14 cellular contexts compared by ENCODE assay signal in the genomic region with DNA sequence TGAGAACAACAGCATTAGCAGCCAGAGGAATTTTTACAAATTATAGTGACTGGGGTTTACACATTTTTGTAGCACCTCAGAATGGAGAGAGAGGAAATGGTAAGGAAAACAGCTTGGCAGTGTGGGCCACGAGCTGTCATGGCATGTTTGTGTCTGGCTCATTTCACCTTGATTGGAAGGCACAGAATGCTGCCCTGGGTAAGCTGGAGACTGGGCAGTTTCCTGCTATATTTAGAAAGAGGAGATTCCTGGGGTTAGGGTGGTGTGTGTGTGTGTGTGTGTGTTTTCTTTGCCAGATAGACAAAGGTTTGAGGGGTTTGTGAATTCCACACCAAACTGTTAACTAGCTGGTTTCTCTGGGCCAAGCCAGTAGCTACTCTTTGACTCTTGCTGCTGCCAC. TPM values are rescaled to one million over a fixed set of nuclear protein-coding genes. Genes with fewer than 3 reads are reported as not detected.
DNase-seq lines count a peak whose midpoint lies in the region; ATAC-seq and TF ChIP-seq lines count a peak whose summit lies in the region.
"Had no signal": no experiment of that assay in that cellular context is flagged by ENCODE, and none has a peak within 500 bp of the region (broad histone marks: within the 10 kb centered on the region; RNA-seq: fewer than 3 reads in every experiment).

No MANE protein-coding gene starts in this region.

- TF ChIP-seq POLR2A in esophagus muscularis mucosa (IDR thresholded peaks at IDR 0.05; ENCODE audit: low read depth) (no peak), esophagus squamous epithelium (IDR thresholded peaks at IDR 0.05) (no peak)

- H3K27me3 ChIP-seq in CD4-positive, CD25-positive, alpha-beta regulatory T cell (ENCODE audit: control insufficient read depth, insufficient read depth, low read length): no peaks in the 10 kb centered on the region
- H3K27me3 ChIP-seq in esophagus muscularis mucosa (no peaks in the 10 kb centered on the region), esophagus squamous epithelium (no peaks in the 10 kb centered on the region)
- H3K27me3 ChIP-seq: right lobe of liver had no signal

- H3K36me3 Mint-ChIP-seq in CD4-positive, CD25-positive, alpha-beta regulatory T cell: no peaks in the 10 kb centered on the region
- no peaks in the 10 kb centered on the region for H3K36me3 Mint-ChIP-seq in nephron progenitor cell (ENCODE audit: low read depth)
- peaks cover 2% of the 10 kb centered on the region for H3K36me3 Mint-ChIP-seq in T-helper 17 cell (ENCODE audit: low read depth)
- H3K36me3 Mint-ChIP-seq: CD4-positive, alpha-beta memory T cell had no signal

- WGBS in esophagus muscularis mucosa: 19% methylated on average over 1 of the region's 1 CpG
- 10 to 13% methylated on average over 1 of the region's 1 CpG for WGBS in esophagus squamous epithelium, 2 donors

- H3K4me1 Mint-ChIP-seq in CD4-positive, CD25-positive, alpha-beta regulatory T cell: peaks cover 7 to 29% (median 24%) of the 10 kb centered on the region in 4 donors
- H3K4me1 Mint-ChIP-seq in nephron progenitor cell: peaks cover 50% of the 10 kb centered on the region
- peaks cover 31% of the 10 kb centered on the region for H3K4me1 Mint-ChIP-seq in T-helper 17 cell

- no peaks in the 10 kb centered on the region for H3K27me3 Mint-ChIP-seq in CD4-positive, CD25-positive, alpha-beta regulatory T cell
- H3K27me3 Mint-ChIP-seq in nephron progenitor cell (ENCODE audit: low read depth, poor library complexity) (no peaks in the 10 kb centered on the region), T-helper 17 cell (peaks cover 20% of the 10 kb centered on the region)
- H3K27me3 Mint-ChIP-seq: CD4-positive, alpha-beta memory T cell had no signal

- no peak for ATAC-seq in CD4-positive, CD25-positive, alpha-beta regulatory T cell (ENCODE audit: low read depth in 2 of 2)
- ATAC-seq in T-helper 17 cell: no peak
- ATAC-seq: activated T-cell treated with anti-CD3 and anti-CD28 coated beads, Interleukin-2, amount 50 U/mL, for 72 hours had no signal

- H3K27ac ChIP-seq in CD4-positive, CD25-positive, alpha-beta regulatory T cell (ENCODE audit: insufficient read depth, low read length, poor library complexity, severe bottlenecking): no peak overlapping the region
- H3K27ac ChIP-seq in esophagus muscularis mucosa (replicated peaks in 1 of 4): peak overlapping the region; percentile 58 to 72 (median 65)
- H3K27ac ChIP-seq in esophagus squamous epithelium: peak overlapping the region in 1 of 4 donors; percentile 36
- H3K27ac ChIP-seq: KMS-11, right lobe of liver had no signal

- no peak overlapping the region for H3K4me3 ChIP-seq in CD4-positive, CD25-positive, alpha-beta regulatory T cell (ENCODE audit: low read depth, low read length)
- no peak overlapping the region for H3K4me3 ChIP-seq in esophagus muscularis mucosa
- H3K4me3 ChIP-seq in esophagus squamous epithelium: no peak overlapping the region
- H3K4me3 ChIP-seq: right lobe of liver had no signal

- H3K9me3 Mint-ChIP-seq in CD4-positive, CD25-positive, alpha-beta regulatory T cell: peaks cover 0 to 1% (median 0%) of the 10 kb centered on the region in 7 donors
- no peaks in the 10 kb centered on the region for H3K9me3 Mint-ChIP-seq in nephron progenitor cell
- H3K9me3 Mint-ChIP-seq: activated T-cell treated with anti-CD3 and anti-CD28 coated beads, Interleukin-2, amount 50 U/mL, for 72 hours; CD4-positive, alpha-beta memory T cell; T-helper 1 cell treated with Interleukin-12 subunit alpha and Interleukin-12 subunit beta and Interleukin-4 antibody, amounts not matched to agents 30 μg/mL and 1 μg/mL, for 36 hours had no signal

- H3K9me3 ChIP-seq in CD4-positive, CD25-positive, alpha-beta regulatory T cell (ENCODE audit: control insufficient read depth in 2 of 2, low read length in 2 of 2): no peaks in the 10 kb centered on the region
- no peaks in the 10 kb centered on the region for H3K9me3 ChIP-seq in esophagus muscularis mucosa
- H3K9me3 ChIP-seq in T-helper 17 cell (ENCODE audit: control insufficient read depth, low read length, poor library complexity, severe bottlenecking): no peaks in the 10 kb centered on the region
- H3K9me3 ChIP-seq in esophagus squamous epithelium: no peaks in the 10 kb centered on the region
- H3K9me3 ChIP-seq: right lobe of liver had no signal

- H3K27ac Mint-ChIP-seq in CD4-positive, CD25-positive, alpha-beta regulatory T cell: peak overlapping the region in 2 of 3 donors; percentile 16 to 45
- no peak overlapping the region for H3K27ac Mint-ChIP-seq in nephron progenitor cell
- no peak overlapping the region for H3K27ac Mint-ChIP-seq in T-helper 17 cell
- H3K27ac Mint-ChIP-seq: activated T-cell treated with anti-CD3 and anti-CD28 coated beads, Interleukin-2, amount 50 U/mL, for 72 hours; T-helper 1 cell treated with Interleukin-12 subunit alpha and Interleukin-12 subunit beta and Interleukin-4 antibody, amounts not matched to agents 30 μg/mL and 1 μg/mL, for 36 hours had no signal

- TF ChIP-seq EP300 in esophagus muscularis mucosa (IDR thresholded peaks at IDR 0.05): no peak

- intact Hi-C loops in esophagus muscularis mucosa (cut with DNase I) (no loop called here), esophagus squamous epithelium (cut with DNase I) (no loop called here)

- DNase-seq in CD4-positive, CD25-positive, alpha-beta regulatory T cell: no peak
- DNase-seq in RPMI7951 (ENCODE audit: low read depth) (peak; percentile 9), esophagus muscularis mucosa (ENCODE audit: extremely low spot score) (no peak), myocyte (ENCODE audit: low read depth) (peak; percentile 80), nephron progenitor cell (no peak), T-helper 17 cell (no peak), esophagus squamous epithelium (lab: John Stamatoyannopoulos, UW) (no peak)
- DNase-seq in activated CD4-positive, CD25-positive, alpha-beta regulatory T cell treated with anti-CD3 and anti-CD28 coated beads, Interleukin-2, amount 50 U/mL, for 72 hours: no peak
- DNase-seq: activated T-cell treated with anti-CD3 and anti-CD28 coated beads, Interleukin-2, amount 50 U/mL, for 72 hours; CD4-positive, alpha-beta memory T cell; effector CD8-positive, alpha-beta T cell; right lobe of liver had no signal

- H3K36me3 ChIP-seq in CD4-positive, CD25-positive, alpha-beta regulatory T cell (ENCODE audit: control insufficient read depth, insufficient read depth, low read length): no peaks in the 10 kb centered on the region
- H3K36me3 ChIP-seq in esophagus muscularis mucosa: no peaks in the 10 kb centered on the region
- no peaks in the 10 kb centered on the region for H3K36me3 ChIP-seq in esophagus squamous epithelium
- H3K36me3 ChIP-seq: right lobe of liver had no signal

- H3K4me1 ChIP-seq in CD4-positive, CD25-positive, alpha-beta regulatory T cell (ENCODE audit: control insufficient read depth, insufficient read depth, low read length, poor library complexity, severe bottlenecking): peaks cover 10% of the 10 kb centered on the region
- H3K4me1 ChIP-seq in esophagus muscularis mucosa: peaks cover 62 to 76% (median 69%) of the 10 kb centered on the region in 4 donors
- H3K4me1 ChIP-seq in esophagus squamous epithelium: peaks cover 5 to 42% (median 28%) of the 10 kb centered on the region in 3 donors

- no peak overlapping the region for H3K4me3 Mint-ChIP-seq in CD4-positive, CD25-positive, alpha-beta regulatory T cell
- no peak overlapping the region for H3K4me3 Mint-ChIP-seq in nephron progenitor cell
- H3K4me3 Mint-ChIP-seq in T-helper 17 cell: no peak overlapping the region
- H3K4me3 Mint-ChIP-seq: activated T-cell treated with anti-CD3 and anti-CD28 coated beads, Interleukin-2, amount 50 U/mL, for 72 hours; CD4-positive, alpha-beta memory T cell; T-helper 1 cell treated with Interleukin-12 subunit alpha and Interleukin-12 subunit beta and Interleukin-4 antibody, amounts not matched to agents 30 μg/mL and 1 μg/mL, for 36 hours had no signal

- TF ChIP-seq CTCF in esophagus muscularis mucosa (IDR thresholded peaks at IDR 0.05) (no peak), nephron progenitor cell (IDR thresholded peaks at IDR 0.05) (no peak), esophagus squamous epithelium (IDR thresholded peaks at IDR 0.05) (no peak)

RNA-seq across cellular contexts. Expression of a gene that starts 9.0 kb away (rescaled TPM):
- 40.5 TPM for total RNA-seq in CD4-positive, CD25-positive, alpha-beta regulatory T cell
- polyA plus RNA-seq in CD4-positive, CD25-positive, alpha-beta regulatory T cell: 1 to 10 TPM; 2.8 to 6.1 (median 4.7) TPM
- 1.1 and 1.4 TPM in 2 replicates for total RNA-seq in RPMI7951 (2014; rRNA removed; shearing (Covaris generic))
- total RNA-seq in esophagus muscularis mucosa (10 to 100 TPM; 22.3 to 40.7 (median 28.2) TPM), myocyte (2.4 and 2.8 TPM in 2 replicates), T-helper 17 cell (10 to 100 TPM; 21.3 to 22.7 TPM), esophagus squamous epithelium (10 to 100 TPM in 3 of 4 donors, 1 to 10 TPM in 1; 4.4 to 18.7 (median 15.4) TPM)
- 4.4 TPM for polyA plus RNA-seq in myocyte (2012)

Comparison
In these comparisons a context has a peak if more than half of its experiments do, and no peak if none do; other contexts are left out.
1. DNase-seq: peak in RPMI7951 (single experiment) and myocyte (single experiment); none in CD4-positive, CD25-positive, alpha-beta regulatory T cell (0 of 3), esophagus muscularis mucosa (single experiment), nephron progenitor cell (single experiment), activated CD4-positive, CD25-positive, alpha-beta regulatory T cell treated with anti-CD3 and anti-CD28 coated beads, Interleukin-2, amount 50 U/mL, for 72 hours (single experiment), T-helper 17 cell (0 of 3) and esophagus squamous epithelium (single experiment).
2. H3K27ac Mint-ChIP-seq: peak in CD4-positive, CD25-positive, alpha-beta regulatory T cell (2 of 3); none in nephron progenitor cell (single experiment) and T-helper 17 cell (single experiment).